ENCODE assay signal across 12 cellular contexts in genomic region chrX:50941638-50942037, GRCh38. TPM values are rescaled to one million over a fixed set of nuclear protein-coding genes. Genes with fewer than 3 reads are reported as not detected.
DNase-seq lines count a peak whose midpoint lies in the region; ATAC-seq and TF ChIP-seq lines count a peak whose summit lies in the region.
"Had no signal": no experiment of that assay in that cellular context is flagged by ENCODE, and none has a peak within 500 bp of the region (broad histone marks: within the 10 kb centered on the region; RNA-seq: fewer than 3 reads in every experiment).

No MANE protein-coding gene starts in this region.

- DNase-seq in AG09309 (ENCODE audit: low read depth) (no peak), GM13977 (ENCODE audit: low spot score) (no peak), UCSD-AML1 (lab: John Stamatoyannopoulos, UW; ENCODE audit: unreplicated experiment) (peak; percentile 10), hepatocyte (ENCODE audit: low spot score) (peak; percentile 5), NCI-H1092 (lab: John Stamatoyannopoulos, UW) (no peak), erythroblast (lab: John Stamatoyannopoulos, UW) (no peak)
- DNase-seq: H7, NCI-H1048 had no signal

- TF ChIP-seq POLR2A in erythroblast (IDR thresholded peaks at IDR 0.05; ENCODE audit: low read length) = no peak

- in situ Hi-C loops in GM13977 (cut with MboI; ENCODE audit: low pct_unique_long_range_greater_than_20kb, low sequenced_read_pairs, unreplicated experiment) = no loop called here

- 55% methylated on average over 3 of the region's 3 CpGs for WGBS in hepatocyte (ENCODE audit: low lambda C conversion rate, missing lambda C conversion rate)

- no peak overlapping the region for H3K4me3 ChIP-seq in AG09309 (ENCODE audit: control insufficient read depth, low read depth, low read length)
- no peak overlapping the region for H3K4me3 ChIP-seq in hepatocyte
- H3K4me3 ChIP-seq: gastroesophageal sphincter had no signal

- H3K4me2 ChIP-seq in hepatocyte = no peak overlapping the region

- no peak overlapping the region for H2AFZ ChIP-seq in hepatocyte

- no peaks in the 10 kb centered on the region for H3K9me3 ChIP-seq in hepatocyte (ENCODE audit: low read depth)
- H3K9me3 ChIP-seq: gastroesophageal sphincter, neutrophil had no signal

- no peaks in the 10 kb centered on the region for H3K4me1 ChIP-seq in hepatocyte (ENCODE audit: insufficient read depth)
- H3K4me1 ChIP-seq: gastroesophageal sphincter had no signal

- H3K9me2 ChIP-seq in hepatocyte (replicated peaks; ENCODE audit: insufficient read depth) = no peaks in the 10 kb centered on the region

- H4K20me1 ChIP-seq in hepatocyte (ENCODE audit: insufficient read depth, poor library complexity, severe bottlenecking) = no peaks in the 10 kb centered on the region

- TF ChIP-seq CTCF in AG09309 (IDR thresholded peaks at IDR 0.05; ENCODE audit: control insufficient read depth, insufficient read depth, low read depth, low read length, missing control alignments) (peak; percentile 49), GM13977 (IDR thresholded peaks at IDR 0.05; ENCODE audit: extremely low read depth, insufficient read depth, missing control alignments) (peak; percentile 44), hepatocyte (IDR thresholded peaks at IDR 0.05; ENCODE audit: poor library complexity) (no peak)

- H3K36me3 ChIP-seq in hepatocyte (replicated peaks; ENCODE audit: insufficient read depth, low read depth) = no peaks in the 10 kb centered on the region
- H3K36me3 ChIP-seq: gastroesophageal sphincter, neutrophil had no signal

- no peak for ATAC-seq in HG03442 (IDR thresholded peaks at IDR 0.05; ENCODE audit: unreplicated experiment)
- ATAC-seq in GM21528 (IDR thresholded peaks at IDR 0.05; ENCODE audit: low FRiP score, unreplicated experiment) = no peak
- ATAC-seq: gastroesophageal sphincter had no signal

- H3K79me2 ChIP-seq in hepatocyte = no peaks in the 10 kb centered on the region

- H3K27me3 ChIP-seq in hepatocyte = no peaks in the 10 kb centered on the region
- H3K27me3 ChIP-seq: gastroesophageal sphincter, neutrophil had no signal

- no peak overlapping the region for H3K27ac ChIP-seq in hepatocyte
- H3K27ac ChIP-seq: gastroesophageal sphincter, neutrophil had no signal

RNA-seq across cellular contexts. Expression of gene BMP15, which starts 31.1 kb away (rescaled TPM):
- not detected in 2 replicates for total RNA-seq in hepatocyte
- not detected in 2 replicates for polyA plus RNA-seq in hepatocyte
- total RNA-seq: gastroesophageal sphincter, H7 had no signal

Comparison
In these comparisons a context has a peak if more than half of its experiments do, and no peak if none do; other contexts are left out.
1. DNase-seq: peak in UCSD-AML1 (single experiment) and hepatocyte (single experiment); none in AG09309 (single experiment), GM13977 (single experiment), NCI-H1092 (single experiment) and erythroblast (0 of 2).